ENCODE assay signal across 1 cellular context in genomic region chr16:578870-579405, GRCh38.
TF ChIP-seq lines count a peak whose summit lies in the region.

No MANE protein-coding gene starts in this region.

TF ChIP-seq in HepG2, 621 proteins besides CTCF, POLR2A, EP300 and RAD21 (continued from another document and continues in another):
- TF ChIP-seq, protein P1, sequence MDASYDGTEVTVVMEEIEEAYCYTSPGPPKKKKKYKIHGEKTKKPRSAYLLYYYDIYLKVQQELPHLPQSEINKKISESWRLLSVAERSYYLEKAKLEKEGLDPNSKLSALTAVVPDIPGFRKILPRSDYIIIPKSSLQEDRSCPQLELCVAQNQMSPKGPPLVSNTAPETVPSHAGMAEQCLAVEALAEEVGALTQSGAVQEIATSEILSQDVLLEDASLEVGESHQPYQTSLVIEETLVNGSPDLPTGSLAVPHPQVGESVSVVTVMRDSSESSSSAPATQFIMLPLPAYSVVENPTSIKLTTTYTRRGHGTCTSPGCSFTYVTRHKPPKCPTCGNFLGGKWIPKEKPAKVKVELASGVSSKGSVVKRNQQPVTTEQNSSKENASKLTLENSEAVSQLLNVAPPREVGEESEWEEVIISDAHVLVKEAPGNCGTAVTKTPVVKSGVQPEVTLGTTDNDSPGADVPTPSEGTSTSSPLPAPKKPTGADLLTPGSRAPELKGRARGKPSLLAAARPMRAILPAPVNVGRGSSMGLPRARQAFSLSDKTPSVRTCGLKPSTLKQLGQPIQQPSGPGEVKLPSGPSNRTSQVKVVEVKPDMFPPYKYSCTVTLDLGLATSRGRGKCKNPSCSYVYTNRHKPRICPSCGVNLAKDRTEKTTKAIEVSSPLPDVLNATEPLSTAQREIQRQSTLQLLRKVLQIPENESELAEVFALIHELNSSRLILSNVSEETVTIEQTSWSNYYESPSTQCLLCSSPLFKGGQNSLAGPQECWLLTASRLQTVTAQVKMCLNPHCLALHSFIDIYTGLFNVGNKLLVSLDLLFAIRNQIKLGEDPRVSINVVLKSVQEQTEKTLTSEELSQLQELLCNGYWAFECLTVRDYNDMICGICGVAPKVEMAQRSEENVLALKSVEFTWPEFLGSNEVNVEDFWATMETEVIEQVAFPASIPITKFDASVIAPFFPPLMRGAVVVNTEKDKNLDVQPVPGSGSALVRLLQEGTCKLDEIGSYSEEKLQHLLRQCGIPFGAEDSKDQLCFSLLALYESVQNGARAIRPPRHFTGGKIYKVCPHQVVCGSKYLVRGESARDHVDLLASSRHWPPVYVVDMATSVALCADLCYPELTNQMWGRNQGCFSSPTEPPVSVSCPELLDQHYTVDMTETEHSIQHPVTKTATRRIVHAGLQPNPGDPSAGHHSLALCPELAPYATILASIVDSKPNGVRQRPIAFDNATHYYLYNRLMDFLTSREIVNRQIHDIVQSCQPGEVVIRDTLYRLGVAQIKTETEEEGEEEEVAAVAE (CRISPR knock-in tag; IDR thresholded peaks at IDR 0.05; ENCODE audit: borderline replicate concordance): peak; percentile 35; the same call in 1 of the 2 replicates
- TF ChIP-seq SRSF9 (IDR thresholded peaks at IDR 0.05; ENCODE audit: borderline replicate concordance, insufficient read depth, low read depth, low read length, poor library complexity, severe bottlenecking) (no peak), ZNF318 (CRISPR knock-in tag; IDR thresholded peaks at IDR 0.05) (no peak), CCDC6 (CRISPR knock-in tag; IDR thresholded peaks at IDR 0.05) (no peak), ZNF564 (CRISPR knock-in tag; IDR thresholded peaks at IDR 0.05) (no peak), AKAP8 (CRISPR knock-in tag; IDR thresholded peaks at IDR 0.05) (no peak), ZNF558 (CRISPR knock-in tag; IDR thresholded peaks at IDR 0.05; ENCODE audit: borderline replicate concordance) (0 out of 2 replicates have a peak, but pooled peaks have one; percentile 50), ZNF552 (CRISPR knock-in tag; IDR thresholded peaks at IDR 0.05; ENCODE audit: borderline replicate concordance) (0 out of 2 replicates have a peak, but pooled peaks have one; percentile 20), ZNF547 (CRISPR knock-in tag; IDR thresholded peaks at IDR 0.05) (0 out of 2 replicates have a peak, but pooled peaks have one; percentile 30), ZSCAN31 (CRISPR knock-in tag; IDR thresholded peaks at IDR 0.05; ENCODE audit: low read depth) (no peak), ZNF460 (CRISPR knock-in tag; IDR thresholded peaks at IDR 0.05; ENCODE audit: borderline replicate concordance) (no peak), ZNF607 (CRISPR knock-in tag; IDR thresholded peaks at IDR 0.05; ENCODE audit: borderline replicate concordance) (no peak), MYC (CRISPR knock-in tag; IDR thresholded peaks at IDR 0.05; ENCODE audit: borderline replicate concordance) (peak; percentile 80; the same call in 1 of the 2 replicates), MTF2 (CRISPR knock-in tag; IDR thresholded peaks at IDR 0.05; ENCODE audit: borderline replicate concordance) (no peak)
- TF ChIP-seq, protein P2, sequence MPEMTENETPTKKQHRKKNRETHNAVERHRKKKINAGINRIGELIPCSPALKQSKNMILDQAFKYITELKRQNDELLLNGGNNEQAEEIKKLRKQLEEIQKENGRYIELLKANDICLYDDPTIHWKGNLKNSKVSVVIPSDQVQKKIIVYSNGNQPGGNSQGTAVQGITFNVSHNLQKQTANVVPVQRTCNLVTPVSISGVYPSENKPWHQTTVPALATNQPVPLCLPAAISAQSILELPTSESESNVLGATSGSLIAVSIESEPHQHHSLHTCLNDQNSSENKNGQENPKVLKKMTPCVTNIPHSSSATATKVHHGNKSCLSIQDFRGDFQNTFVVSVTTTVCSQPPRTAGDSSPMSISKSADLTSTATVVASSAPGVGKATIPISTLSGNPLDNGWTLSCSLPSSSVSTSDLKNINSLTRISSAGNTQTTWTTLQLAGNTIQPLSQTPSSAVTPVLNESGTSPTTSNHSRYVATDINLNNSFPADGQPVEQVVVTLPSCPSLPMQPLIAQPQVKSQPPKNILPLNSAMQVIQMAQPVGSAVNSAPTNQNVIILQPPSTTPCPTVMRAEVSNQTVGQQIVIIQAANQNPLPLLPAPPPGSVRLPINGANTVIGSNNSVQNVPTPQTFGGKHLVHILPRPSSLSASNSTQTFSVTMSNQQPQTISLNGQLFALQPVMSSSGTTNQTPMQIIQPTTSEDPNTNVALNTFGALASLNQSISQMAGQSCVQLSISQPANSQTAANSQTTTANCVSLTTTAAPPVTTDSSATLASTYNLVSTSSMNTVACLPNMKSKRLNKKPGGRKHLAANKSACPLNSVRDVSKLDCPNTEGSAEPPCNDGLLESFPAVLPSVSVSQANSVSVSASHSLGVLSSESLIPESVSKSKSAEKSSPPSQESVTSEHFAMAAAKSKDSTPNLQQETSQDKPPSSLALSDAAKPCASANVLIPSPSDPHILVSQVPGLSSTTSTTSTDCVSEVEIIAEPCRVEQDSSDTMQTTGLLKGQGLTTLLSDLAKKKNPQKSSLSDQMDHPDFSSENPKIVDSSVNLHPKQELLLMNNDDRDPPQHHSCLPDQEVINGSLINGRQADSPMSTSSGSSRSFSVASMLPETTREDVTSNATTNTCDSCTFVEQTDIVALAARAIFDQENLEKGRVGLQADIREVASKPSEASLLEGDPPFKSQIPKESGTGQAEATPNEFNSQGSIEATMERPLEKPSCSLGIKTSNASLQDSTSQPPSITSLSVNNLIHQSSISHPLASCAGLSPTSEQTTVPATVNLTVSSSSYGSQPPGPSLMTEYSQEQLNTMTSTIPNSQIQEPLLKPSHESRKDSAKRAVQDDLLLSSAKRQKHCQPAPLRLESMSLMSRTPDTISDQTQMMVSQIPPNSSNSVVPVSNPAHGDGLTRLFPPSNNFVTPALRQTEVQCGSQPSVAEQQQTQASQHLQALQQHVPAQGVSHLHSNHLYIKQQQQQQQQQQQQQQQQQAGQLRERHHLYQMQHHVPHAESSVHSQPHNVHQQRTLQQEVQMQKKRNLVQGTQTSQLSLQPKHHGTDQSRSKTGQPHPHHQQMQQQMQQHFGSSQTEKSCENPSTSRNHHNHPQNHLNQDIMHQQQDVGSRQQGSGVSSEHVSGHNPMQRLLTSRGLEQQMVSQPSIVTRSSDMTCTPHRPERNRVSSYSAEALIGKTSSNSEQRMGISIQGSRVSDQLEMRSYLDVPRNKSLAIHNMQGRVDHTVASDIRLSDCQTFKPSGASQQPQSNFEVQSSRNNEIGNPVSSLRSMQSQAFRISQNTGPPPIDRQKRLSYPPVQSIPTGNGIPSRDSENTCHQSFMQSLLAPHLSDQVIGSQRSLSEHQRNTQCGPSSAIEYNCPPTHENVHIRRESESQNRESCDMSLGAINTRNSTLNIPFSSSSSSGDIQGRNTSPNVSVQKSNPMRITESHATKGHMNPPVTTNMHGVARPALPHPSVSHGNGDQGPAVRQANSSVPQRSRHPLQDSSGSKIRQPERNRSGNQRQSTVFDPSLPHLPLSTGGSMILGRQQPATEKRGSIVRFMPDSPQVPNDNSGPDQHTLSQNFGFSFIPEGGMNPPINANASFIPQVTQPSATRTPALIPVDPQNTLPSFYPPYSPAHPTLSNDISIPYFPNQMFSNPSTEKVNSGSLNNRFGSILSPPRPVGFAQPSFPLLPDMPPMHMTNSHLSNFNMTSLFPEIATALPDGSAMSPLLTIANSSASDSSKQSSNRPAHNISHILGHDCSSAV (CRISPR knock-in tag; IDR thresholded peaks at IDR 0.05; ENCODE audit: borderline replicate concordance): no peak
- TF ChIP-seq, protein P3, sequence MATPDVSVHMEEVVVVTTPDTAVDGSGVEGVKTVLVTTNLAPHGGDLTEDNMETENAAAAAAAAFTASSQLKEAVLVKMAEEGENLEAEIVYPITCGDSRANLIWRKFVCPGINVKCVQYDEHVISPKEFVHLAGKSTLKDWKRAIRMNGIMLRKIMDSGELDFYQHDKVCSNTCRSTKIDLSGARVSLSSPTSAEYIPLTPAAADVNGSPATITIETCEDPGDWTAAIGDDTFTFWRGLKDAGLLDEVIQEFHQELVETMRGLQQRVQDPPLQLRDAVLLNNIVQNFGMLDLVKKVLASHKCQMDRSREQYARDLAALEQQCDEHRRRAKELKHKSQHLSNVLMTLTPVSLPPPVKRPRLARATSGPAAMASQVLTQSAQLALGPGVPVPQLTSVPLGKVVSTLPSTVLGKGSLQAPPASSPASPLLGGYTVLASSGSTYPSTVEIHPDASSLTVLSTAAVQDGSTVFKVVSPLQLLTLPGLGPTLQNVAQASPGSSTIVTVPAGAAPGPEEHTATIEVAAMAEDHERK (CRISPR knock-in tag; IDR thresholded peaks at IDR 0.05; ENCODE audit: low read depth): no peak
- TF ChIP-seq, protein P4, sequence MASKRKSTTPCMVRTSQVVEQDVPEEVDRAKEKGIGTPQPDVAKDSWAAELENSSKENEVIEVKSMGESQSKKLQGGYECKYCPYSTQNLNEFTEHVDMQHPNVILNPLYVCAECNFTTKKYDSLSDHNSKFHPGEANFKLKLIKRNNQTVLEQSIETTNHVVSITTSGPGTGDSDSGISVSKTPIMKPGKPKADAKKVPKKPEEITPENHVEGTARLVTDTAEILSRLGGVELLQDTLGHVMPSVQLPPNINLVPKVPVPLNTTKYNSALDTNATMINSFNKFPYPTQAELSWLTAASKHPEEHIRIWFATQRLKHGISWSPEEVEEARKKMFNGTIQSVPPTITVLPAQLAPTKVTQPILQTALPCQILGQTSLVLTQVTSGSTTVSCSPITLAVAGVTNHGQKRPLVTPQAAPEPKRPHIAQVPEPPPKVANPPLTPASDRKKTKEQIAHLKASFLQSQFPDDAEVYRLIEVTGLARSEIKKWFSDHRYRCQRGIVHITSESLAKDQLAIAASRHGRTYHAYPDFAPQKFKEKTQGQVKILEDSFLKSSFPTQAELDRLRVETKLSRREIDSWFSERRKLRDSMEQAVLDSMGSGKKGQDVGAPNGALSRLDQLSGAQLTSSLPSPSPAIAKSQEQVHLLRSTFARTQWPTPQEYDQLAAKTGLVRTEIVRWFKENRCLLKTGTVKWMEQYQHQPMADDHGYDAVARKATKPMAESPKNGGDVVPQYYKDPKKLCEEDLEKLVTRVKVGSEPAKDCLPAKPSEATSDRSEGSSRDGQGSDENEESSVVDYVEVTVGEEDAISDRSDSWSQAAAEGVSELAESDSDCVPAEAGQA (IDR thresholded peaks at IDR 0.05; ENCODE audit: low read depth): no peak
- TF ChIP-seq, protein P4 (CRISPR knock-in tag; IDR thresholded peaks at IDR 0.05; ENCODE audit: borderline replicate concordance): no peak
